Comparison of ENCODE assay signal across 16 cellular contexts in genomic region chr15:37059051-37059450, GRCh38. TPM values are rescaled to one million over a fixed set of nuclear protein-coding genes. Genes with fewer than 3 reads are reported as not detected.
DNase-seq lines count a peak whose midpoint lies in the region; ATAC-seq, FAIRE-seq and TF ChIP-seq lines count a peak whose summit lies in the region.
"Had no signal": no experiment of that assay in that cellular context is flagged by ENCODE, and none has a peak within 500 bp of the region (broad histone marks: within the 10 kb centered on the region; RNA-seq: fewer than 3 reads in every experiment).

No MANE protein-coding gene starts in this region.

- no peaks in the 10 kb centered on the region for H3K9me3 Mint-ChIP-seq in activated CD4-positive, alpha-beta T cell treated with anti-CD3 and anti-CD28 coated beads for 36 hours (ENCODE audit: low read depth)
- H3K9me3 Mint-ChIP-seq in activated CD8-positive, alpha-beta memory T cell treated with anti-CD3 and anti-CD28 coated beads, Interleukin-2, amount 10 ng/mL, durations not matched to agents 7 days and 5 days (ENCODE audit: low read depth): peaks cover 2% of the 10 kb centered on the region

- no peaks in the 10 kb centered on the region for H3K36me3 ChIP-seq in bronchial epithelial cell (ENCODE audit: control insufficient read depth, insufficient read depth, low read length)
- peaks cover 0 to 8% (median 0%) of the 10 kb centered on the region in 4 donors for H3K36me3 ChIP-seq in stomach
- H3K36me3 ChIP-seq in transverse colon: no peaks in the 10 kb centered on the region

- POLR2A ChIA-PET in activated CD4-positive, alpha-beta T cell treated with anti-CD3 and anti-CD28 coated beads for 36 hours (lab: Charles Lee): no interaction called here

- peak overlapping the region in 3 of 5 donors; percentile 0 to 77 (median 70) for H3K27ac ChIP-seq in stomach
- no peak overlapping the region for H3K27ac ChIP-seq in transverse colon
- H3K27ac ChIP-seq: KMS-11, testis had no signal

- TF ChIP-seq EP300 in stomach (IDR thresholded peaks at IDR 0.05) (no peak), transverse colon (IDR thresholded peaks at IDR 0.05; ENCODE audit: low read depth) (no peak)

- FAIRE-seq in bronchial epithelial cell (lab: Jason Lieb, UNC): no peak

- H3K9me3 ChIP-seq in stomach (no peaks in the 10 kb centered on the region), transverse colon (no peaks in the 10 kb centered on the region)
- H3K9me3 ChIP-seq: testis had no signal

- TF ChIP-seq CTCF in bronchial epithelial cell (IDR thresholded peaks at IDR 0.05; ENCODE audit: insufficient read depth, low read length, severe bottlenecking): no peak
- TF ChIP-seq CTCF in stomach (IDR thresholded peaks at IDR 0.05): no peak
- TF ChIP-seq CTCF in transverse colon (IDR thresholded peaks at IDR 0.05): no peak

- DNase-seq in HT-29 (ENCODE audit: low spot score) (peak; percentile 78), bronchial epithelial cell (ENCODE audit: low read depth) (peak; percentile 94), hepatic stellate cell (ENCODE audit: low spot score) (peak; percentile 47), stomach (no peak), SW480 (ENCODE audit: low spot score) (no peak), transverse colon (no peak)
- no peak for DNase-seq in activated CD4-positive, alpha-beta T cell treated with anti-CD3 and anti-CD28 coated beads for 36 hours
- DNase-seq in activated CD8-positive, alpha-beta memory T cell treated with anti-CD3 and anti-CD28 coated beads, Interleukin-2, amount 10 ng/mL, durations not matched to agents 7 days and 5 days: no peak
- DNase-seq: activated CD8-positive, alpha-beta memory T cell treated with anti-CD3 and anti-CD28 coated beads, Interleukin-2, amount 50 U/mL, for 4 hours; head of caudate nucleus; natural killer cell; NCI-H524 treated with DMSO at 0.1 percent for 48 hours; stimulated activated CD4-positive, alpha-beta T cell treated with anti-CD3 and anti-CD28 coated beads, Interleukin-4, amount 100 ng/mL, for 4 hours; T-cell; testis had no signal

- TF ChIP-seq POLR2A in stomach (IDR thresholded peaks at IDR 0.05) (no peak), transverse colon (IDR thresholded peaks at IDR 0.05) (no peak)

- no peaks in the 10 kb centered on the region for H3K4me1 Mint-ChIP-seq in activated CD4-positive, alpha-beta T cell treated with anti-CD3 and anti-CD28 coated beads for 36 hours
- no peaks in the 10 kb centered on the region for H3K4me1 Mint-ChIP-seq in activated CD8-positive, alpha-beta memory T cell treated with anti-CD3 and anti-CD28 coated beads, Interleukin-2, amount 10 ng/mL, durations not matched to agents 7 days and 5 days
- H3K4me1 Mint-ChIP-seq: natural killer cell, T-cell had no signal

- no peak for ATAC-seq in activated CD4-positive, alpha-beta T cell treated with anti-CD3 and anti-CD28 coated beads for 36 hours
- ATAC-seq in activated CD8-positive, alpha-beta memory T cell treated with anti-CD3 and anti-CD28 coated beads, Interleukin-2, amount 10 ng/mL, durations not matched to agents 7 days and 5 days: no peak
- ATAC-seq: natural killer cell, T-cell had no signal

- H3K27me3 ChIP-seq in bronchial epithelial cell (ENCODE audit: control insufficient read depth, insufficient read depth, low read length) (no peaks in the 10 kb centered on the region), stomach (no peaks in the 10 kb centered on the region), transverse colon (no peaks in the 10 kb centered on the region)
- H3K27me3 ChIP-seq: testis had no signal

- no peak overlapping the region for H3K4me3 Mint-ChIP-seq in activated CD4-positive, alpha-beta T cell treated with anti-CD3 and anti-CD28 coated beads for 36 hours
- H3K4me3 Mint-ChIP-seq in activated CD8-positive, alpha-beta memory T cell treated with anti-CD3 and anti-CD28 coated beads, Interleukin-2, amount 10 ng/mL, durations not matched to agents 7 days and 5 days: no peak overlapping the region
- H3K4me3 Mint-ChIP-seq: natural killer cell, T-cell had no signal

- no peak overlapping the region for H3K27ac Mint-ChIP-seq in activated CD4-positive, alpha-beta T cell treated with anti-CD3 and anti-CD28 coated beads for 36 hours
- no peak overlapping the region for H3K27ac Mint-ChIP-seq in activated CD8-positive, alpha-beta memory T cell treated with anti-CD3 and anti-CD28 coated beads, Interleukin-2, amount 10 ng/mL, durations not matched to agents 7 days and 5 days
- H3K27ac Mint-ChIP-seq: natural killer cell, T-cell had no signal

- in situ Hi-C loops in transverse colon (cut with MboI; ENCODE audit: low pct_ligation_motif_present in 1 of 4, low pct_unique_long_range_greater_than_20kb in 1 of 4, low sequenced_read_pairs in 3 of 4): no loop called here

- CTCF ChIA-PET in activated CD4-positive, alpha-beta T cell treated with anti-CD3 and anti-CD28 coated beads for 36 hours (lab: Charles Lee): no interaction called here
- CTCF ChIA-PET in activated CD8-positive, alpha-beta memory T cell treated with anti-CD3 and anti-CD28 coated beads, Interleukin-2, amount 10 ng/mL, durations not matched to agents 7 days and 5 days (lab: Charles Lee): no interaction called here

- H3K4me1 ChIP-seq in stomach (peaks cover 4 to 43% (median 28%) of the 10 kb centered on the region in 4 donors), transverse colon (peaks cover 0 to 26% (median 1%) of the 10 kb centered on the region in 4 donors)
- H3K4me1 ChIP-seq: testis had no signal

- peaks cover 6% of the 10 kb centered on the region for H3K27me3 Mint-ChIP-seq in activated CD4-positive, alpha-beta T cell treated with anti-CD3 and anti-CD28 coated beads for 36 hours
- H3K27me3 Mint-ChIP-seq in activated CD8-positive, alpha-beta memory T cell treated with anti-CD3 and anti-CD28 coated beads, Interleukin-2, amount 10 ng/mL, durations not matched to agents 7 days and 5 days: no peaks in the 10 kb centered on the region

- WGBS in stomach, 5 donors: 11 to 16% (median 14%) methylated on average over 3 of the region's 3 CpGs
- 17 to 21% methylated on average over 3 of the region's 3 CpGs for WGBS in transverse colon (ENCODE audit: low coverage in 1 of 2), 2 donors

- H3K36me3 Mint-ChIP-seq in activated CD4-positive, alpha-beta T cell treated with anti-CD3 and anti-CD28 coated beads for 36 hours (ENCODE audit: low read depth): no peaks in the 10 kb centered on the region
- no peaks in the 10 kb centered on the region for H3K36me3 Mint-ChIP-seq in activated CD8-positive, alpha-beta memory T cell treated with anti-CD3 and anti-CD28 coated beads, Interleukin-2, amount 10 ng/mL, durations not matched to agents 7 days and 5 days
- H3K36me3 Mint-ChIP-seq: natural killer cell, T-cell had no signal

- no peak overlapping the region for H3K4me3 ChIP-seq in bronchial epithelial cell (ENCODE audit: low read depth, low read length)
- H3K4me3 ChIP-seq in stomach: no peak overlapping the region
- H3K4me3 ChIP-seq in transverse colon: no peak overlapping the region
- H3K4me3 ChIP-seq: testis had no signal

- intact Hi-C loops in stomach (cut with DNase I; ENCODE audit: low total_unique reads): no loop called here
- intact Hi-C loops in activated CD4-positive, alpha-beta T cell treated with anti-CD3 and anti-CD28 coated beads for 36 hours (cut with DNase I, micrococcal nuclease): no loop called here
- intact Hi-C loops in transverse colon (cut with DNase I; ENCODE audit: low total_unique reads): no loop called here

RNA-seq across cellular contexts. Expression of gene MEIS2, which starts 41.3 kb away (rescaled TPM):
- total RNA-seq in HT-29 (2014; rRNA removed; shearing (Covaris generic)): 50.1 and 59.3 TPM in 2 replicates
- total RNA-seq in bronchial epithelial cell (6.6 and 10.9 TPM in 2 replicates), stomach (10 to 100 TPM in 4 of 5 donors, 1 to 10 TPM in 1; 9.6 to 77.7 (median 46.1) TPM), transverse colon (10 to 100 TPM; 16.5 to 43.4 (median 32.7) TPM)
- polyA plus RNA-seq in stomach: 10 to 100 TPM in 1 of 3 donors, 1 to 10 TPM in 2; 3.9 to 12.4 (median 9.2) TPM
- not detected for total RNA-seq in activated CD4-positive, alpha-beta T cell treated with anti-CD3 and anti-CD28 coated beads for 36 hours
- under 1 TPM in 1 of 2 experiments, not detected in 1; 0.07 TPM for total RNA-seq in activated CD8-positive, alpha-beta memory T cell treated with anti-CD3 and anti-CD28 coated beads, Interleukin-2, amount 10 ng/mL, durations not matched to agents 7 days and 5 days

Comparison
In these comparisons a context has a peak if more than half of its experiments do, and no peak if none do; other contexts are left out.
1. DNase-seq: peak in HT-29 (single experiment), bronchial epithelial cell (single experiment) and hepatic stellate cell (single experiment); none in stomach (single experiment), SW480 (single experiment), activated CD4-positive, alpha-beta T cell treated with anti-CD3 and anti-CD28 coated beads for 36 hours (single experiment), transverse colon (single experiment) and activated CD8-positive, alpha-beta memory T cell treated with anti-CD3 and anti-CD28 coated beads, Interleukin-2, amount 10 ng/mL, durations not matched to agents 7 days and 5 days (single experiment).
2. H3K27ac ChIP-seq: peak in stomach (3 of 5); none in transverse colon (0 of 4).